1 cellular context compared by ENCODE assay signal in the genomic region with DNA sequence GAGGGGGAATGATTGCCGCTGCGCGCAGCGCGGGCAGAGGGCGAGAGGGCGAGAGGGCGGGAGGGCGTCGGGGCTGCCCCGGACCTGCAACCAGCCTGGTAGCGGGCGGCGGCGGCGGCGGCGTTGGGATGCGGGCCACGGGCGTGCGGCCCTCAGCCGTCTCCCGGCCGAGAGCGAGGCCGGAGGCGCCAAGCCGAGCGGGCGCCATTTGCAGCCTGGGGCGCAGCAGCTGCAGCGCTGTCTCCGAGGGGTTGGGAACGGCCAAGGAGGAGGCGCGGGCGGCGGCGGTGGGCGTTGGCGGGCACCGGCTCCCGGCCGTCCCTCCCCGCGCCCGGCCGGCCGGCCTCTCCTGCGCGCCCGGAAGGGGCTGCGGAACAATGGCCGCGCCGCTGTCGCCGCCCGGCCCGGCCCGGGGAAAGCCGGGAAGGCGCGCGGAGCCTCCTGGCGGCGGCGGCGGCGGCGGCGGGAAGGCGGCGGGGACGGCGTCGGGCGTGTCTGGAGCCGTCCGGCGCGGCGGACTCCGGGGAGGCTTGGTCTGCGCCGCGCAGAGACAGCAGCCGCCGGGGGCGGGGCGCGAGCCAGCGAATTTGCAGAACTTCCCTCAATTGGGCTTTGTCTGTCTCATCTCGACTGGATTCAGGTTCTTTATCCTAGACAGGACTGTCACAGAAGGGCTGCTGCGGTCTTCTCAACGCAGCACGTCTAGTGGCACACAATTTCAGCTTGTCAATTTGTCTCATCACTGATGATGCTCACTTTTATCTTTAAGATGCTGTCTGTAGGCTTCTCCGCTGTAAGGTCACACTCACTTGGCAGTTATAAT.
A peak's percentile ranks its signal among the peaks of the same experiment; 100 is the strongest.
TF ChIP-seq lines count a peak whose summit lies in the region.

No MANE protein-coding gene starts in this region.

TF ChIP-seq in K562, 482 proteins besides CTCF, POLR2A, EP300 and RAD21 (continued from another document and continues in another):
- TF ChIP-seq, protein P1, sequence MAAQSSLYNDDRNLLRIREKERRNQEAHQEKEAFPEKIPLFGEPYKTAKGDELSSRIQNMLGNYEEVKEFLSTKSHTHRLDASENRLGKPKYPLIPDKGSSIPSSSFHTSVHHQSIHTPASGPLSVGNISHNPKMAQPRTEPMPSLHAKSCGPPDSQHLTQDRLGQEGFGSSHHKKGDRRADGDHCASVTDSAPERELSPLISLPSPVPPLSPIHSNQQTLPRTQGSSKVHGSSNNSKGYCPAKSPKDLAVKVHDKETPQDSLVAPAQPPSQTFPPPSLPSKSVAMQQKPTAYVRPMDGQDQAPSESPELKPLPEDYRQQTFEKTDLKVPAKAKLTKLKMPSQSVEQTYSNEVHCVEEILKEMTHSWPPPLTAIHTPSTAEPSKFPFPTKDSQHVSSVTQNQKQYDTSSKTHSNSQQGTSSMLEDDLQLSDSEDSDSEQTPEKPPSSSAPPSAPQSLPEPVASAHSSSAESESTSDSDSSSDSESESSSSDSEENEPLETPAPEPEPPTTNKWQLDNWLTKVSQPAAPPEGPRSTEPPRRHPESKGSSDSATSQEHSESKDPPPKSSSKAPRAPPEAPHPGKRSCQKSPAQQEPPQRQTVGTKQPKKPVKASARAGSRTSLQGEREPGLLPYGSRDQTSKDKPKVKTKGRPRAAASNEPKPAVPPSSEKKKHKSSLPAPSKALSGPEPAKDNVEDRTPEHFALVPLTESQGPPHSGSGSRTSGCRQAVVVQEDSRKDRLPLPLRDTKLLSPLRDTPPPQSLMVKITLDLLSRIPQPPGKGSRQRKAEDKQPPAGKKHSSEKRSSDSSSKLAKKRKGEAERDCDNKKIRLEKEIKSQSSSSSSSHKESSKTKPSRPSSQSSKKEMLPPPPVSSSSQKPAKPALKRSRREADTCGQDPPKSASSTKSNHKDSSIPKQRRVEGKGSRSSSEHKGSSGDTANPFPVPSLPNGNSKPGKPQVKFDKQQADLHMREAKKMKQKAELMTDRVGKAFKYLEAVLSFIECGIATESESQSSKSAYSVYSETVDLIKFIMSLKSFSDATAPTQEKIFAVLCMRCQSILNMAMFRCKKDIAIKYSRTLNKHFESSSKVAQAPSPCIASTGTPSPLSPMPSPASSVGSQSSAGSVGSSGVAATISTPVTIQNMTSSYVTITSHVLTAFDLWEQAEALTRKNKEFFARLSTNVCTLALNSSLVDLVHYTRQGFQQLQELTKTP (IDR thresholded peaks at IDR 0.05; ENCODE audit: low read depth in 1 of 2, partially characterized antibody in 2 of 2), result no peak
- no peak for TF ChIP-seq MCM5 (IDR thresholded peaks at IDR 0.05; ENCODE audit: low read depth)
- TF ChIP-seq NCOA6 (IDR thresholded peaks at IDR 0.05), result peak; percentile 58
- no peak for TF ChIP-seq MXI1 (IDR thresholded peaks at IDR 0.05; ENCODE audit: low read depth, low read length)
- TF ChIP-seq, protein P2, sequence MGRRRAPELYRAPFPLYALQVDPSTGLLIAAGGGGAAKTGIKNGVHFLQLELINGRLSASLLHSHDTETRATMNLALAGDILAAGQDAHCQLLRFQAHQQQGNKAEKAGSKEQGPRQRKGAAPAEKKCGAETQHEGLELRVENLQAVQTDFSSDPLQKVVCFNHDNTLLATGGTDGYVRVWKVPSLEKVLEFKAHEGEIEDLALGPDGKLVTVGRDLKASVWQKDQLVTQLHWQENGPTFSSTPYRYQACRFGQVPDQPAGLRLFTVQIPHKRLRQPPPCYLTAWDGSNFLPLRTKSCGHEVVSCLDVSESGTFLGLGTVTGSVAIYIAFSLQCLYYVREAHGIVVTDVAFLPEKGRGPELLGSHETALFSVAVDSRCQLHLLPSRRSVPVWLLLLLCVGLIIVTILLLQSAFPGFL (CRISPR knock-in tag; IDR thresholded peaks at IDR 0.05), result no peak
- no peak for TF ChIP-seq SMAD3 (CRISPR knock-in tag; conservative IDR thresholded peaks at IDR 0.05)
- TF ChIP-seq FOXA3 (CRISPR knock-in tag; conservative IDR thresholded peaks at IDR 0.05 in 1 of 2, IDR thresholded peaks at IDR 0.05 in 1 of 2), result no peak
- TF ChIP-seq YY1 (IDR thresholded peaks at IDR 0.05; ENCODE audit: borderline replicate concordance in 1 of 3, control insufficient read depth in 1 of 3, extremely low read depth in 1 of 3, insufficient read depth in 3 of 3, insufficient read length in 1 of 3, insufficient replicate concordance in 2 of 3, low read depth in 1 of 3, low read length in 2 of 3), result peak; percentile 50 to 92 (median 89)
- TF ChIP-seq ZBTB1 (CRISPR knock-in tag; IDR thresholded peaks at IDR 0.05; ENCODE audit: borderline replicate concordance, low read depth), result peak; percentile 40; the same call in 1 of the 2 replicates
- no peak for TF ChIP-seq ZFPM2 (CRISPR knock-in tag; IDR thresholded peaks at IDR 0.05)
- TF ChIP-seq, protein P3, sequence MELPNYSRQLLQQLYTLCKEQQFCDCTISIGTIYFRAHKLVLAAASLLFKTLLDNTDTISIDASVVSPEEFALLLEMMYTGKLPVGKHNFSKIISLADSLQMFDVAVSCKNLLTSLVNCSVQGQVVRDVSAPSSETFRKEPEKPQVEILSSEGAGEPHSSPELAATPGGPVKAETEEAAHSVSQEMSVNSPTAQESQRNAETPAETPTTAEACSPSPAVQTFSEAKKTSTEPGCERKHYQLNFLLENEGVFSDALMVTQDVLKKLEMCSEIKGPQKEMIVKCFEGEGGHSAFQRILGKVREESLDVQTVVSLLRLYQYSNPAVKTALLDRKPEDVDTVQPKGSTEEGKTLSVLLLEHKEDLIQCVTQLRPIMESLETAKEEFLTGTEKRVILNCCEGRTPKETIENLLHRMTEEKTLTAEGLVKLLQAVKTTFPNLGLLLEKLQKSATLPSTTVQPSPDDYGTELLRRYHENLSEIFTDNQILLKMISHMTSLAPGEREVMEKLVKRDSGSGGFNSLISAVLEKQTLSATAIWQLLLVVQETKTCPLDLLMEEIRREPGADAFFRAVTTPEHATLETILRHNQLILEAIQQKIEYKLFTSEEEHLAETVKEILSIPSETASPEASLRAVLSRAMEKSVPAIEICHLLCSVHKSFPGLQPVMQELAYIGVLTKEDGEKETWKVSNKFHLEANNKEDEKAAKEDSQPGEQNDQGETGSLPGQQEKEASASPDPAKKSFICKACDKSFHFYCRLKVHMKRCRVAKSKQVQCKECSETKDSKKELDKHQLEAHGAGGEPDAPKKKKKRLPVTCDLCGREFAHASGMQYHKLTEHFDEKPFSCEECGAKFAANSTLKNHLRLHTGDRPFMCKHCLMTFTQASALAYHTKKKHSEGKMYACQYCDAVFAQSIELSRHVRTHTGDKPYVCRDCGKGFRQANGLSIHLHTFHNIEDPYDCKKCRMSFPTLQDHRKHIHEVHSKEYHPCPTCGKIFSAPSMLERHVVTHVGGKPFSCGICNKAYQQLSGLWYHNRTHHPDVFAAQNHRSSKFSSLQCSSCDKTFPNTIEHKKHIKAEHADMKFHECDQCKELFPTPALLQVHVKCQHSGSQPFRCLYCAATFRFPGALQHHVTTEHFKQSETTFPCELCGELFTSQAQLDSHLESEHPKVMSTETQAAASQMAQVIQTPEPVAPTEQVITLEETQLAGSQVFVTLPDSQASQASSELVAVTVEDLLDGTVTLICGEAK (IDR thresholded peaks at IDR 0.05), result no peak
- TF ChIP-seq, protein P3 (CRISPR knock-in tag; IDR thresholded peaks at IDR 0.05), result no peak
- TF ChIP-seq, protein P4, sequence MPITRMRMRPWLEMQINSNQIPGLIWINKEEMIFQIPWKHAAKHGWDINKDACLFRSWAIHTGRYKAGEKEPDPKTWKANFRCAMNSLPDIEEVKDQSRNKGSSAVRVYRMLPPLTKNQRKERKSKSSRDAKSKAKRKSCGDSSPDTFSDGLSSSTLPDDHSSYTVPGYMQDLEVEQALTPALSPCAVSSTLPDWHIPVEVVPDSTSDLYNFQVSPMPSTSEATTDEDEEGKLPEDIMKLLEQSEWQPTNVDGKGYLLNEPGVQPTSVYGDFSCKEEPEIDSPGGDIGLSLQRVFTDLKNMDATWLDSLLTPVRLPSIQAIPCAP (CRISPR knock-in tag; IDR thresholded peaks at IDR 0.05; ENCODE audit: borderline replicate concordance), result no peak
- no peak for TF ChIP-seq RBM39 (optimal IDR thresholded peaks at IDR 0.05; ENCODE audit: low read depth, low read length)
- TF ChIP-seq, protein P5, sequence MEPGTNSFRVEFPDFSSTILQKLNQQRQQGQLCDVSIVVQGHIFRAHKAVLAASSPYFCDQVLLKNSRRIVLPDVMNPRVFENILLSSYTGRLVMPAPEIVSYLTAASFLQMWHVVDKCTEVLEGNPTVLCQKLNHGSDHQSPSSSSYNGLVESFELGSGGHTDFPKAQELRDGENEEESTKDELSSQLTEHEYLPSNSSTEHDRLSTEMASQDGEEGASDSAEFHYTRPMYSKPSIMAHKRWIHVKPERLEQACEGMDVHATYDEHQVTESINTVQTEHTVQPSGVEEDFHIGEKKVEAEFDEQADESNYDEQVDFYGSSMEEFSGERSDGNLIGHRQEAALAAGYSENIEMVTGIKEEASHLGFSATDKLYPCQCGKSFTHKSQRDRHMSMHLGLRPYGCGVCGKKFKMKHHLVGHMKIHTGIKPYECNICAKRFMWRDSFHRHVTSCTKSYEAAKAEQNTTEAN (CRISPR knock-in tag; IDR thresholded peaks at IDR 0.05), result no peak
- TF ChIP-seq SAP30 (IDR thresholded peaks at IDR 0.05; ENCODE audit: borderline replicate concordance, insufficient read depth, low read depth, low read length, poor library complexity, severe bottlenecking), result no peak
- TF ChIP-seq, protein P6, sequence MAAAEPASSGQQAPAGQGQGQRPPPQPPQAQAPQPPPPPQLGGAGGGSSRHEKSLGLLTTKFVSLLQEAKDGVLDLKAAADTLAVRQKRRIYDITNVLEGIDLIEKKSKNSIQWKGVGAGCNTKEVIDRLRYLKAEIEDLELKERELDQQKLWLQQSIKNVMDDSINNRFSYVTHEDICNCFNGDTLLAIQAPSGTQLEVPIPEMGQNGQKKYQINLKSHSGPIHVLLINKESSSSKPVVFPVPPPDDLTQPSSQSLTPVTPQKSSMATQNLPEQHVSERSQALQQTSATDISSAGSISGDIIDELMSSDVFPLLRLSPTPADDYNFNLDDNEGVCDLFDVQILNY (CRISPR knock-in tag; IDR thresholded peaks at IDR 0.05), result peak; percentile 67; the same call in 1 of the 2 replicates
- no peak for TF ChIP-seq ARNT (IDR thresholded peaks at IDR 0.05)
- no peak for TF ChIP-seq CHD2 (IDR thresholded peaks at IDR 0.05; ENCODE audit: low read depth, low read length)
- TF ChIP-seq EGR1 (conservative IDR thresholded peaks at IDR 0.05), result no peak
- no peak for TF ChIP-seq DNMT1 (IDR thresholded peaks at IDR 0.05)
- TF ChIP-seq CBX8 (IDR thresholded peaks at IDR 0.05; ENCODE audit: borderline replicate concordance, extremely low read depth, low read depth, low read length, poor library complexity, severe bottlenecking), result no peak
- TF ChIP-seq, protein P7, sequence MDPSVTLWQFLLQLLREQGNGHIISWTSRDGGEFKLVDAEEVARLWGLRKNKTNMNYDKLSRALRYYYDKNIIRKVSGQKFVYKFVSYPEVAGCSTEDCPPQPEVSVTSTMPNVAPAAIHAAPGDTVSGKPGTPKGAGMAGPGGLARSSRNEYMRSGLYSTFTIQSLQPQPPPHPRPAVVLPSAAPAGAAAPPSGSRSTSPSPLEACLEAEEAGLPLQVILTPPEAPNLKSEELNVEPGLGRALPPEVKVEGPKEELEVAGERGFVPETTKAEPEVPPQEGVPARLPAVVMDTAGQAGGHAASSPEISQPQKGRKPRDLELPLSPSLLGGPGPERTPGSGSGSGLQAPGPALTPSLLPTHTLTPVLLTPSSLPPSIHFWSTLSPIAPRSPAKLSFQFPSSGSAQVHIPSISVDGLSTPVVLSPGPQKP (CRISPR knock-in tag; IDR thresholded peaks at IDR 0.05), result no peak
- peak; percentile 34; the same call in 1 of the 2 replicates for TF ChIP-seq FOXP1 (CRISPR knock-in tag; IDR thresholded peaks at IDR 0.05)
- TF ChIP-seq ZNF133 (CRISPR knock-in tag; IDR thresholded peaks at IDR 0.05), result no peak
